Comparison of ENCODE assay signal across 17 cellular contexts in the genomic region with DNA sequence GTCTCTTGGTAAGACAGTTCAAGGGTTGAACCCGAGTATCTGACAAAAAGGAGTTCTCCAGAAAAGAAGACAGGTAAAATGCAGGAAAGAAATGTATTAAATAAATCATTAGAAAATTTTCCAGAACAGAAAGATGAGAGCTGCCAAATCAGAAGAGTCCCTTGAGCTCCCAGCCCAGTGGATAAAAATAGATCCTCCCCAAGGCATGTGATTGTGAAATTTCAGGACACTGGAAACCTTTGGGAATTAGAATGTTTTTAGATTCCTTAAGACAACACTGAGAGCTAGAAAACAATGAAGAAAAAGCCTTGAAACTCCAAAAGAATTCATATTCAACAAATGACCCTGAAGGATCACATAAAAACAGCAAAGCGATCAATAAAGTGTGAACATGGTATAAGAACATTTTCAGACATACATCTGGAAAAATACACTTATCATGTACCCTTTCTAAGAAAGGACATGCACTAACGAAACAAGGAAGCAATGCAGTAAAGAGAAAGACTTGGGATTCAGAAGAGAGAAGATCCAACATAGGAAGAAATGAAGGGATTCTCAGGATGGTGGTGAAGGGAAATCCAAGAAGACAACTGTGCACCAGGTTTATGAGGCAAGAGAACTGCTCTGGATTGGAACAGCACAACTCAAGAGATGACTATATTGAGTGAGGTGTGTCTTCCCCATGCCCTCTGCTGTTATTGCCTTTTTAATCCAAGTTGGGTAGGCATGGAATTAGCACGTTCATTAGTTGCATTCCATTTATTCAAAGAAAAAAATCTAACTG.
DNase-seq lines count a peak whose midpoint lies in the region; ATAC-seq, FAIRE-seq and TF ChIP-seq lines count a peak whose summit lies in the region.
"Had no signal": no experiment of that assay in that cellular context is flagged by ENCODE, and none has a peak within 500 bp of the region (broad histone marks: within the 10 kb centered on the region; RNA-seq: fewer than 3 reads in every experiment).

No MANE protein-coding gene starts in this region.

- H3K4me1 ChIP-seq in heart right ventricle (peaks cover 2 to 55% (median 43%) of the 10 kb centered on the region in 9 donors), skeletal muscle tissue (ENCODE audit: control insufficient read depth in 3 of 3, insufficient read depth in 3 of 3, low read length in 3 of 3) (peaks cover 19 to 30% (median 26%) of the 10 kb centered on the region in 3 donors)

- peak; percentile 65 to 89 (median 80) for ATAC-seq in heart right ventricle
- ATAC-seq in GM19463 (IDR thresholded peaks at IDR 0.05; ENCODE audit: unreplicated experiment): no peak

- intact Hi-C loops in heart right ventricle (cut with DNase I): no loop called here

- in situ Hi-C loops in G401 (cut with HindIII; ENCODE audit: low sequenced_read_pairs): no loop called here

- H3K4me3 ChIP-seq in heart right ventricle (no peak overlapping the region), skeletal muscle tissue (ENCODE audit: low read length in 3 of 3) (peak overlapping the region in 2 of 3 donors; percentile 37 to 50)

- WGBS in heart right ventricle, 2 donors: 59 to 63% methylated on average over 4 of the region's 4 CpGs

- H3K36me3 ChIP-seq in heart right ventricle (peaks cover 0 to 96% (median 45%) of the 10 kb centered on the region in 9 donors), skeletal muscle tissue (ENCODE audit: control insufficient read depth in 3 of 3, insufficient read depth in 3 of 3, low read length in 3 of 3) (peaks cover 4 to 21% (median 8%) of the 10 kb centered on the region in 3 donors)

- POLR2A ChIA-PET in GM10248 (lab: Yijun Ruan, JAX): no interaction called here

- CTCF ChIA-PET in GM10248 (lab: Yijun Ruan, JAX): interaction anchor here (1.6 kb wide), 1 partner anchor 92 kb away, joined by 3 read pairs; no protein-coding TSS in a partner anchor

- no peak for FAIRE-seq in urothelium cell line (lab: Jason Lieb, UNC)
- FAIRE-seq: H1, kidney had no signal

- H3K27ac ChIP-seq in heart right ventricle: peak overlapping the region; percentile 41 to 86 (median 66)
- peak overlapping the region; percentile 61 for H3K27ac ChIP-seq in skeletal muscle tissue (ENCODE audit: low read depth, low read length)

- H3K9ac ChIP-seq in skeletal muscle tissue (ENCODE audit: low read depth in 1 of 3, low read length in 3 of 3): no peak overlapping the region

- no peaks in the 10 kb centered on the region for H3K27me3 ChIP-seq in heart right ventricle
- H3K27me3 ChIP-seq in skeletal muscle tissue (ENCODE audit: control insufficient read depth in 3 of 3, insufficient read depth in 3 of 3, low read length in 3 of 3): no peaks in the 10 kb centered on the region

- no peaks in the 10 kb centered on the region for H3K9me3 ChIP-seq in heart right ventricle
- H3K9me3 ChIP-seq in skeletal muscle tissue (ENCODE audit: control insufficient read depth in 3 of 3, low read length in 3 of 3): no peaks in the 10 kb centered on the region

- TF ChIP-seq CTCF in heart right ventricle (IDR thresholded peaks at IDR 0.05): no peak
- no peak for TF ChIP-seq CTCF in GM10248 (IDR thresholded peaks at IDR 0.05; ENCODE audit: control extremely low read depth, extremely low read depth, low read depth, missing control alignments)

- DNase-seq in G401 (ENCODE audit: low spot score) (peak; percentile 67), cerebellar cortex (ENCODE audit: low spot score) (peak; percentile 58), heart right ventricle (peak in 1 of 2 donors; percentile 42), urothelium cell line (ENCODE audit: low spot score) (no peak), GM10248 (ENCODE audit: extremely low spot score) (no peak), NOMO-1 treated with DMSO at 0.1 percent for 48 hours (lab: John Stamatoyannopoulos, UW; ENCODE audit: unreplicated experiment) (no peak)
- DNase-seq: ACHN; activated CD4-positive, alpha-beta T cell treated with anti-CD3 and anti-CD28 coated beads, Interleukin-2, amount 50 U/mL, for 1 hour; activated T-cell treated with anti-CD3 and anti-CD28 coated beads, Interleukin-2, amount 50 U/mL, for 24 hours; Calu3; effector CD4-positive, alpha-beta T cell; kidney; NCI-H1092 treated with DMSO at 0.1 percent for 48 hours; SIG-M5 had no signal

Comparison
In these comparisons a context has a peak if more than half of its experiments do, and no peak if none do; other contexts are left out.
1. DNase-seq: peak in G401 (single experiment) and cerebellar cortex (single experiment); none in urothelium cell line (single experiment), GM10248 (single experiment) and NOMO-1 treated with DMSO at 0.1 percent for 48 hours (single experiment).
2. H3K4me3 ChIP-seq: peak in skeletal muscle tissue (2 of 3); none in heart right ventricle (0 of 10).